In genomic region chr5:3376611-3377010, GRCh38 we compare ENCODE assay signal across 31 cellular contexts.
"Had no signal": no experiment of that assay in that cellular context is flagged by ENCODE, and none has a peak within 500 bp of the region (broad histone marks: within the 10 kb centered on the region; RNA-seq: fewer than 3 reads in every experiment).

No MANE protein-coding gene starts in this region.

- FAIRE-seq: colon, endometrium, endothelial cell of umbilical vein had no signal

- H3K4me1 ChIP-seq: ascending aorta, breast epithelium, esophagus squamous epithelium, gastroesophageal sphincter had no signal

- H3K27ac ChIP-seq: ascending aorta, breast epithelium, cardiac muscle cell, epithelial cell of prostate, esophagus squamous epithelium, gastroesophageal sphincter, WERI-Rb-1 had no signal

- H3K27me3 ChIP-seq: ascending aorta, breast epithelium, cardiac muscle cell had no signal

- DNase-seq: activated B cell treated with CpG ODN at 0.5 μM for 24 hours; activated CD4-positive, alpha-beta T cell treated with anti-CD3 and anti-CD28 coated beads for 48 hours; activated CD4-positive, alpha-beta T cell treated with anti-CD3 and anti-CD28 coated beads, Interleukin-2, amount 50 U/mL, for 1 hour; activated CD4-positive, alpha-beta T cell treated with anti-CD3 and anti-CD28 coated beads, Interleukin-2, amount 50 U/mL, for 48 hours; activated CD8-positive, alpha-beta memory T cell treated with anti-CD3 and anti-CD28 coated beads for 24 hours; activated CD8-positive, alpha-beta memory T cell treated with anti-CD3 and anti-CD28 coated beads, Interleukin-2, amount 50 U/mL, for 48 hours; activated CD8-positive, alpha-beta T cell treated with anti-CD3 and anti-CD28 coated beads for 36 hours; activated gamma-delta T cell; activated naive CD4-positive, alpha-beta T cell; activated naive CD4-positive, alpha-beta T cell treated with anti-CD3 and anti-CD28 coated beads, Interleukin-2, amount 10 ng/mL, durations not matched to agents 7 days and 5 days; activated naive CD8-positive, alpha-beta T cell treated with anti-CD3 and anti-CD28 coated beads, Interleukin-2, amount 10 ng/mL, durations not matched to agents 7 days and 5 days; activated T-cell treated with anti-CD3 and anti-CD28 coated beads for 4 hours; activated T-cell treated with anti-CD3 and anti-CD28 coated beads, Interleukin-2, amount 50 U/mL, for 24 hours; activated T-cell treated with anti-CD3 and anti-CD28 coated beads, Interleukin-2, amount 50 U/mL, for 72 hours; effector CD8-positive, alpha-beta T cell; esophagus squamous epithelium; foreskin melanocyte; T-helper 1 cell; T-helper 17 cell; T1000; WERI-Rb-1 had no signal

- H3K36me3 ChIP-seq: ascending aorta, breast epithelium, cardiac muscle cell, esophagus squamous epithelium, gastroesophageal sphincter, WERI-Rb-1 had no signal

- ATAC-seq: activated CD4-positive, CD25-positive, alpha-beta regulatory T cell treated with anti-CD3 and anti-CD28 coated beads, Interleukin-2, amount 50 U/mL, for 24 hours; activated CD8-positive, alpha-beta T cell treated with anti-CD3 and anti-CD28 coated beads for 36 hours; activated naive CD4-positive, alpha-beta T cell treated with anti-CD3 and anti-CD28 coated beads, Interleukin-2, amount 50 U/mL, for 72 hours; activated T-cell treated with anti-CD3 and anti-CD28 coated beads, Interleukin-2, amount 50 U/mL, for 72 hours; gastroesophageal sphincter; T-helper 17 cell had no signal

- H3K4me3 ChIP-seq: ascending aorta, breast epithelium, cardiac muscle cell, esophagus squamous epithelium, gastroesophageal sphincter had no signal
